Comparison of ENCODE assay signal across 1 cellular context in the genomic region with DNA sequence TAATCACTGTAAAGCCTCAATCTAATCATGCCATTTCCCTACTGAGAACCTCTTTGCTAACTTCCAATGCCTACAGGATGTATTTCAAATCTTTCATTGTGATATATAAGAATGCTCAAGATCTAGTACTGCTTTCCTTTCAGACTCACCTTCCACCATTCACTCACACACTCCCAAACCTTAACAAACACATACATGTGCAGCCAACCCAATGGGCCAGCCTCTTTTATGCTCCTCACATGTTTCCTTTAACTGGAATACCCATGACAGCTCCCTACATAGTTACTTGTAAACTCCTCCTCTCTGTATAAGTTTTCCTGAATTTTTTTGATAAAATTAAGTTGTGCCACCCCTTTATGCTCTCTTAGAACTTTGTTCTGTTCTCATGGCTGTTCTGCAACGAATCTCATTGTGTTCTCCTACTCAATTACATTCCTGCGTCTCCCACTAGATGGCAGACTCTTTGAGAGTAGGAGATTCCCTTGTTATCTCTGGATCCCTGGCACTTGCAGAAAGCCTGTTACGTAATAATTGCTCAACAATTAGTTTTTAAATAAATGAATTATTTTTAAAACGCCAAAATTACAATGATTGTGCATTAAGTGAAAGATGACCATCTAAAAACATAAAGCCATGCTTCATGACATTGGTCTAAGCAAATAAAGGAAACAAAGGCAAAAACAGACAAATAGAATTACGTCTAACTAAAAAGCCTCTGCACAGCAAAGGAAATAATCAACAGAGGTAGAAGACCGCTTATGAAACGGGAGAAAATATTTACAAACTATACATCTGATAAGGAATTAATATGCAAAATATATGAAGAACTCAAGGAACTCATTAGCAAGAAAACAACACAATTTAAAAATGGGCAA.
A peak's percentile ranks its signal among the peaks of the same experiment; 100 is the strongest.
TF ChIP-seq lines count a peak whose summit lies in the region.

No MANE protein-coding gene starts in this region.

TF ChIP-seq in GM12878, 131 proteins besides CTCF, POLR2A, EP300 and RAD21:
- TF ChIP-seq SMC3 (IDR thresholded peaks at IDR 0.05; ENCODE audit: borderline replicate concordance, low read length) = peak; percentile 46; the same call in 1 of the 2 replicates
